Comparison of ENCODE assay signal across 19 cellular contexts in genomic region chr2:103552775-103553174, GRCh38.
A peak's percentile ranks its signal among the peaks of the same experiment; 100 is the strongest.
DNase-seq lines count a peak whose midpoint lies in the region; ATAC-seq, FAIRE-seq and TF ChIP-seq lines count a peak whose summit lies in the region.
"Had no signal": no experiment of that assay in that cellular context is flagged by ENCODE, and none has a peak within 500 bp of the region (broad histone marks: within the 10 kb centered on the region; RNA-seq: fewer than 3 reads in every experiment).

No MANE protein-coding gene starts in this region.

- no peak overlapping the region for H2BK20ac ChIP-seq in IMR-90 (ENCODE audit: low read depth, low read length)

- H3K14ac ChIP-seq in IMR-90 (replicated peaks; ENCODE audit: low read depth, low read length) = no peak overlapping the region

- H3K36me3 ChIP-seq in IMR-90 (ENCODE audit: control insufficient read depth, insufficient read depth, low read length) = no peaks in the 10 kb centered on the region
- no peaks in the 10 kb centered on the region for H3K36me3 ChIP-seq in K562 (ENCODE audit: control insufficient read depth, insufficient read depth, low read length)
- H3K36me3 ChIP-seq: BLaER1 treated with 17β-estradiol and CSF1 and Interleukin-3, amounts not matched to agents 10 nM and 100 nM had no signal

- H4K91ac ChIP-seq in IMR-90 (ENCODE audit: insufficient read depth, low read depth, low read length) = no peak overlapping the region

- no peak overlapping the region for H3K9ac ChIP-seq in IMR-90 (ENCODE audit: low read depth, low read length)
- no peak overlapping the region for H3K9ac ChIP-seq in K562 (ENCODE audit: insufficient read depth in 1 of 2, low read depth in 2 of 2, low read length in 2 of 2)
- H3K9ac ChIP-seq: BLaER1 treated with 17β-estradiol and CSF1 and Interleukin-3, amounts not matched to agents 10 nM and 100 nM had no signal

- TF ChIP-seq CTCF in A549 (IDR thresholded peaks at IDR 0.05) (no peak), IMR-90 (conservative IDR thresholded peaks at IDR 0.05; ENCODE audit: low read depth, low read length) (no peak), K562 (IDR thresholded peaks at IDR 0.05 in 2 of 3, conservative IDR thresholded peaks at IDR 0.05 in 1 of 3; ENCODE audit: insufficient read depth in 2 of 3, low read depth in 1 of 3, low read length in 3 of 3) (no peak)

- H2AK5ac ChIP-seq in IMR-90 (ENCODE audit: low read depth, low read length) = no peak overlapping the region

- no peak overlapping the region for H3K56ac ChIP-seq in IMR-90 (ENCODE audit: extremely low read depth, insufficient read depth, low read length)

- POLR2A ChIA-PET in A549 (lab: Yijun Ruan, JAX) (no interaction called here), IMR-90 (lab: Charles Lee; ENCODE audit: unreplicated experiment) (no interaction called here), K562 (lab: Yijun Ruan, JAX) (no interaction called here)

- no peak for TF ChIP-seq EP300 in A549 (IDR thresholded peaks at IDR 0.05)
- TF ChIP-seq EP300 in K562 (IDR thresholded peaks at IDR 0.05; ENCODE audit: low read length) = no peak

- H3K27ac ChIP-seq in A549 (no peak overlapping the region), IMR-90 (ENCODE audit: insufficient read depth, low read length) (no peak overlapping the region), K562 (ENCODE audit: extremely low read depth, low read depth, low read length) (no peak overlapping the region)
- H3K27ac ChIP-seq: BLaER1 treated with 17β-estradiol and CSF1 and Interleukin-3, amounts not matched to agents 10 nM and 100 nM; C4-2B had no signal

- ATAC-seq in A549 = no peak
- ATAC-seq in IMR-90 (ENCODE audit: low read depth) = no peak
- ATAC-seq in K562 = no peak
- ATAC-seq in HG02973 (IDR thresholded peaks at IDR 0.05; ENCODE audit: unreplicated experiment) = no peak
- ATAC-seq: CD8-positive, alpha-beta T cell had no signal

- no peak overlapping the region for H2AK9ac ChIP-seq in IMR-90 (replicated peaks; ENCODE audit: low read depth, low read length, poor library complexity)

- H2BK120ac ChIP-seq in IMR-90 (ENCODE audit: low read depth, low read length) = no peak overlapping the region

- H3K9me1 ChIP-seq in IMR-90 (ENCODE audit: insufficient read depth, low read length) = no peaks in the 10 kb centered on the region
- H3K9me1 ChIP-seq in K562 (ENCODE audit: control insufficient read depth, insufficient read depth, low read length) = no peaks in the 10 kb centered on the region

- H3K4me1 ChIP-seq in A549 = no peaks in the 10 kb centered on the region
- H3K4me1 ChIP-seq in IMR-90 (ENCODE audit: control insufficient read depth, insufficient read depth, low read length) = no peaks in the 10 kb centered on the region
- no peaks in the 10 kb centered on the region for H3K4me1 ChIP-seq in K562 (replicated peaks in 1 of 2; ENCODE audit: control insufficient read depth in 2 of 2, insufficient read depth in 2 of 2, low read length in 2 of 2)
- H3K4me1 ChIP-seq: BLaER1 treated with 17β-estradiol and CSF1 and Interleukin-3, amounts not matched to agents 10 nM and 100 nM; Caco-2 had no signal

- CTCF ChIA-PET in A549 (lab: Yijun Ruan, JAX) (no interaction called here), IMR-90 (lab: Yijun Ruan, JAX) (no interaction called here), K562 (lab: Yijun Ruan, JAX; ENCODE audit: low intra/inter-chr PET ratio) (no interaction called here)

- no peaks in the 10 kb centered on the region for H3K79me2 ChIP-seq in K562 (ENCODE audit: control insufficient read depth, insufficient read depth, low read length)

- no peak for FAIRE-seq in A549 (lab: Jason Lieb, UNC)
- peak; percentile 19 for FAIRE-seq in K562 (lab: Jason Lieb, UNC)
- FAIRE-seq: D721Med, G401.6, GM12891, GM19239 had no signal

- H3K4me3 ChIP-seq in A549 (no peak overlapping the region), IMR-90 (ENCODE audit: insufficient read depth, low read depth, low read length) (no peak overlapping the region), K562 (no peak overlapping the region)
- H3K4me3 ChIP-seq: BLaER1 treated with 17β-estradiol and CSF1 and Interleukin-3, amounts not matched to agents 10 nM and 100 nM had no signal

- 12% methylated on average over 3 of the region's 3 CpGs for WGBS in A549 (ENCODE audit: missing lambda C conversion rate)
- WGBS in IMR-90 (ENCODE audit: extremely low coverage in 2 of 2, insufficient read length in 1 of 2), 2 experiments = no CpG with 5 or more reads among the region's 3 CpGs
- 2% methylated on average over 3 of the region's 3 CpGs for WGBS in K562 (ENCODE audit: insufficient coverage, low coverage, missing lambda C conversion rate)

- H2BK15ac ChIP-seq in IMR-90 (ENCODE audit: low read depth, low read length) = no peak overlapping the region

- H2AFZ ChIP-seq in IMR-90 (replicated peaks; ENCODE audit: low read length, poor library complexity) = no peak overlapping the region
- no peak overlapping the region for H2AFZ ChIP-seq in K562 (ENCODE audit: low read depth, low read length)

- H4K8ac ChIP-seq in IMR-90 (ENCODE audit: low read depth in 2 of 2, low read length in 2 of 2) = no peak overlapping the region

- dilution Hi-C loops in IMR-90 (cut with HindIII; ENCODE audit: low sequenced_read_pairs, unreplicated experiment) = no loop called here

- TF ChIP-seq POLR2A in A549 (IDR thresholded peaks at IDR 0.05; ENCODE audit: low read length) (no peak), IMR-90 (IDR thresholded peaks at IDR 0.05; ENCODE audit: low read depth, low read length) (no peak), K562 (conservative IDR thresholded peaks at IDR 0.05) (no peak)

- H3K79me1 ChIP-seq in IMR-90 (ENCODE audit: low read depth in 1 of 2, low read length in 2 of 2) = no peaks in the 10 kb centered on the region

- no peak overlapping the region for H2BK5ac ChIP-seq in IMR-90 (ENCODE audit: low read depth, low read length, poor library complexity, severe bottlenecking)

- intact Hi-C loops in IMR-90 (cut with micrococcal nuclease) = no loop called here
- intact Hi-C loops in K562 (cut with micrococcal nuclease) = no loop called here

- no TSS peak for BruUV-seq in IMR-90 (replicated peaks; lab: Mats Ljungman, UMichigan)
- BruUV-seq in K562 (replicated peaks; lab: Mats Ljungman, UMichigan) = no TSS peak

- no peaks in the 10 kb centered on the region; the same call in 2 of the 3 replicates for H3K9me3 ChIP-seq in A549
- H3K9me3 ChIP-seq in IMR-90 (ENCODE audit: control insufficient read depth, insufficient read depth, low read length) = peaks cover 5% of the 10 kb centered on the region; the same call in 1 of the 2 replicates
- no peaks in the 10 kb centered on the region; the same call in 1 of the 2 replicates for H3K9me3 ChIP-seq in K562 (replicated peaks; ENCODE audit: control insufficient read depth, insufficient read depth, low read depth, low read length)
- H3K9me3 ChIP-seq: BLaER1 treated with 17β-estradiol and CSF1 and Interleukin-3, amounts not matched to agents 10 nM and 100 nM; Caco-2 had no signal

- H3K23ac ChIP-seq in IMR-90 (ENCODE audit: low read depth, low read length) = no peak overlapping the region

- TF ChIP-seq RAD21 in A549 (conservative IDR thresholded peaks at IDR 0.05 in 1 of 2, IDR thresholded peaks at IDR 0.05 in 1 of 2) (no peak), IMR-90 (IDR thresholded peaks at IDR 0.05; ENCODE audit: low read length) (no peak), K562 (CRISPR knock-in tag; conservative IDR thresholded peaks at IDR 0.05 in 1 of 2, IDR thresholded peaks at IDR 0.05 in 1 of 2) (no peak)

- H3K27me3 ChIP-seq in IMR-90 (ENCODE audit: control insufficient read depth, insufficient read depth, low read length) (no peaks in the 10 kb centered on the region), K562 (ENCODE audit: control insufficient read depth in 2 of 2, insufficient read depth in 2 of 2, low read length in 2 of 2) (no peaks in the 10 kb centered on the region)
- H3K27me3 ChIP-seq: BLaER1 treated with 17β-estradiol and CSF1 and Interleukin-3, amounts not matched to agents 10 nM and 100 nM had no signal

- no peak overlapping the region for H3K18ac ChIP-seq in IMR-90 (ENCODE audit: low read depth, low read length)

- no peak overlapping the region for H4K5ac ChIP-seq in IMR-90 (ENCODE audit: low read depth, low read length)

- in situ Hi-C loops in IMR-90 (cut with MboI; ENCODE audit: low sequenced_read_pairs) (no loop called here), K562 (cut with MboI) (no loop called here)

- H4K20me1 ChIP-seq in IMR-90 (ENCODE audit: insufficient read depth, low read length) = no peaks in the 10 kb centered on the region
- no peaks in the 10 kb centered on the region for H4K20me1 ChIP-seq in K562 (replicated peaks; ENCODE audit: control insufficient read depth, insufficient read depth, low read length)
- H4K20me1 ChIP-seq: BLaER1 treated with 17β-estradiol and CSF1 and Interleukin-3, amounts not matched to agents 10 nM and 100 nM had no signal

- DNase-seq in A549 (ENCODE audit: low read depth in 1 of 2, low spot score in 1 of 2) = no peak
- DNase-seq in IMR-90 = no peak
- DNase-seq in K562 (ENCODE audit: extremely low read depth in 1 of 4, low spot score in 3 of 4) = no peak
- DNase-seq in NCI-H1092 (lab: John Stamatoyannopoulos, UW) = no peak
- DNase-seq: 8988T; AML-193; Caco-2; Calu3; CD4-positive, alpha-beta T cell; CD8-positive, alpha-beta T cell; DMS79 treated with DMSO at 0.1 percent for 48 hours; GF-D8 had no signal

- no peak overlapping the region for H3K4ac ChIP-seq in IMR-90 (ENCODE audit: low read depth, low read length)

- H3K4me2 ChIP-seq in A549 (no peak overlapping the region), IMR-90 (ENCODE audit: low read depth, low read length) (no peak overlapping the region), K562 (ENCODE audit: insufficient read depth, low read length) (no peak overlapping the region)
- H3K4me2 ChIP-seq: BLaER1 treated with 17β-estradiol and CSF1 and Interleukin-3, amounts not matched to agents 10 nM and 100 nM had no signal

TF ChIP-seq in A549, 52 proteins besides CTCF, POLR2A, EP300 and RAD21 (continues in another document):
- peak; percentile 56 for TF ChIP-seq MAFK (IDR thresholded peaks at IDR 0.05; ENCODE audit: partially characterized antibody)

TF ChIP-seq in IMR-90, 13 proteins besides CTCF, POLR2A, EP300 and RAD21 (continues in another document):
- no peak for TF ChIP-seq USF2 (IDR thresholded peaks at IDR 0.05; ENCODE audit: low read depth, low read length)

TF ChIP-seq in K562, 482 proteins besides CTCF, POLR2A, EP300 and RAD21 (continues in another document):
- TF ChIP-seq C11orf30 (IDR thresholded peaks at IDR 0.05; ENCODE audit: low read depth) (peak; percentile 44), NR1H2 (CRISPR knock-in tag; IDR thresholded peaks at IDR 0.05) (no peak)

Comparison
In these comparisons a context has a peak if more than half of its experiments do, and no peak if none do; other contexts are left out.
1. Of the 35 proteins assayed by ChIP-seq in both K562 and A549: peak only in K562: none; only in A549: none; in both: MAFK; in neither: 34.